7 cellular contexts compared by ENCODE assay signal in the genomic region with DNA sequence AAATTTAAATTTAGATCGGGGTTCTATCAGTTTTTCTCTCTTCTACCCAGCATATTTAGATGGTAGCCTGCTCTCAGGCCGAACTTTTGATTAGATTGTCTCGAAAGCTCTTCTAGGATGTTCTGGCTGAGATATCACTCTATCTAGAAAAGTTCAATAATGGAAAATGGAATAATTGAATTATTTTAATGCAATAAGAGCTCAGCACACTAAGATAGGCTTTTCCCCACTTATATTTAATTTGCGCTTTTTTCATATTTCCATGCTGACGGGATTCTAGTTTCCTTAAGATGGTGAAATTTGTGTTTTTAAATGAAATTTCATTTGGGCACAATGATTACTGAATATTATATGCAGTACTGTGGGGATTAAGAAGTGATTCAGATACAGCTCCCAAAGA.
"Had no signal": no experiment of that assay in that cellular context is flagged by ENCODE, and none has a peak within 500 bp of the region (broad histone marks: within the 10 kb centered on the region; RNA-seq: fewer than 3 reads in every experiment).

No MANE protein-coding gene starts in this region.

- H3K27ac ChIP-seq: HL-60 had no signal

- FAIRE-seq: HepG2, HTR-8/SVneo, K562 had no signal

- H3K4me3 ChIP-seq: K562 had no signal

- DNase-seq: IMR-90, KBM-7, KG1 had no signal

- ATAC-seq: HepG2, K562 had no signal
